Comparison of ENCODE assay signal across 25 cellular contexts in the genomic region with DNA sequence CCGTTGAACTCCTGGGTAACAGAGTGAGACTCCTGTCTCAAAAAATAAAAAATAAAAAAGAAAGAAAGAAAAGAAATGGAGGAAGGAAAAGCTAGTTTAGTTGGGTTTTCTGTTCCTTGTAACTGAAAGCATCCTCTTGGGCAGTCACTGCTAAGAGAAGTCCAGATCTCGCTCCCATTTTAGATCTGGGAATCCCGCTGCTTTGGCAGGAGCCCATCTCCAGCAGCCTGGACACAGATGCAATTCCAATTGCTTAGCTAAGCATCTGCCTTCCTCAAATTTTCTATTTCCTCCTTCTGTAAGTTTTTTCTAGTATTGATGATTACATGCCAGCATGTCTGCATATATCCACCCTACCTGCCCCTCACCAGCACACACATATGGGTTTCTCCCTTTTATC. TPM values are rescaled to one million over a fixed set of nuclear protein-coding genes. Genes with fewer than 3 reads are reported as not detected.
"Had no signal": no experiment of that assay in that cellular context is flagged by ENCODE, and none has a peak within 500 bp of the region (broad histone marks: within the 10 kb centered on the region; RNA-seq: fewer than 3 reads in every experiment).

No MANE protein-coding gene starts in this region.

- H3K27me3 Mint-ChIP-seq: activated B cell treated with CpG ODN at 0.5 μM for 24 hours had no signal

- DNase-seq: activated B cell treated with CpG ODN at 0.5 μM for 24 hours; activated CD4-positive, alpha-beta T cell treated with anti-CD3 and anti-CD28 coated beads for 1 hour; activated CD4-positive, alpha-beta T cell treated with anti-CD3 and anti-CD28 coated beads, Interleukin-2, amount 10 ng/mL, durations not matched to agents 24 days and 14 days; activated CD4-positive, alpha-beta T cell treated with anti-CD3 and anti-CD28 coated beads, Interleukin-2, amount 50 U/mL, for 48 hours; activated CD8-positive, alpha-beta memory T cell treated with anti-CD3 and anti-CD28 coated beads, Interleukin-2, amount 10 ng/mL, durations not matched to agents 7 days and 5 days; activated gamma-delta T cell; activated naive CD4-positive, alpha-beta T cell treated with anti-CD3 and anti-CD28 coated beads for 36 hours; activated T-cell treated with anti-CD3 and anti-CD28 coated beads, Interleukin-2, amount 50 U/mL, for 48 hours; amygdala; NCI-H1092; NCI-H1417; NCI-H1694; NCI-H2029; NCI-H345; NCI-H510A; NCI-H526 treated with DMSO at 0.1 percent for 48 hours; OCI-M1; RPMI8226; SIG-M5; T-helper 17 cell; T-helper 9 cell had no signal

- H3K36me3 Mint-ChIP-seq: activated CD8-positive, alpha-beta memory T cell treated with anti-CD3 and anti-CD28 coated beads, Interleukin-2, amount 10 ng/mL, durations not matched to agents 7 days and 5 days; activated naive CD8-positive, alpha-beta T cell had no signal

- H3K27ac Mint-ChIP-seq: activated B cell treated with CpG ODN at 0.5 μM for 24 hours; activated CD4-positive, alpha-beta T cell treated with anti-CD3 and anti-CD28 coated beads, Interleukin-2, amount 10 ng/mL, durations not matched to agents 24 days and 14 days; activated CD8-positive, alpha-beta memory T cell treated with anti-CD3 and anti-CD28 coated beads, Interleukin-2, amount 10 ng/mL, durations not matched to agents 7 days and 5 days; activated naive CD4-positive, alpha-beta T cell treated with anti-CD3 and anti-CD28 coated beads for 36 hours; activated naive CD8-positive, alpha-beta T cell; activated T-helper 17 cell treated with anti-CD3 and anti-CD28 coated beads, Interleukin-2, amount 50 U/mL, for 72 hours; T-helper 17 cell had no signal

- ATAC-seq: activated CD8-positive, alpha-beta memory T cell treated with anti-CD3 and anti-CD28 coated beads, Interleukin-2, amount 10 ng/mL, durations not matched to agents 7 days and 5 days; activated T-helper 17 cell treated with anti-CD3 and anti-CD28 coated beads, Interleukin-2, amount 50 U/mL, for 72 hours; Panc1; T-helper 17 cell had no signal

- H3K9me3 Mint-ChIP-seq: activated B cell treated with CpG ODN at 0.5 μM for 24 hours; activated CD4-positive, alpha-beta T cell treated with anti-CD3 and anti-CD28 coated beads, Interleukin-2, amount 10 ng/mL, durations not matched to agents 24 days and 14 days; activated naive CD4-positive, alpha-beta T cell treated with anti-CD3 and anti-CD28 coated beads for 36 hours; activated T-helper 17 cell treated with anti-CD3 and anti-CD28 coated beads, Interleukin-2, amount 50 U/mL, for 72 hours had no signal

- H3K4me3 Mint-ChIP-seq: activated B cell treated with CpG ODN at 0.5 μM for 24 hours; activated CD4-positive, alpha-beta T cell treated with anti-CD3 and anti-CD28 coated beads, Interleukin-2, amount 10 ng/mL, durations not matched to agents 24 days and 14 days; activated CD8-positive, alpha-beta memory T cell treated with anti-CD3 and anti-CD28 coated beads, Interleukin-2, amount 10 ng/mL, durations not matched to agents 7 days and 5 days; activated naive CD4-positive, alpha-beta T cell treated with anti-CD3 and anti-CD28 coated beads for 36 hours; activated naive CD8-positive, alpha-beta T cell; activated T-helper 17 cell treated with anti-CD3 and anti-CD28 coated beads, Interleukin-2, amount 50 U/mL, for 72 hours; T-helper 17 cell had no signal

- H3K4me1 Mint-ChIP-seq: activated B cell treated with CpG ODN at 0.5 μM for 24 hours; activated CD4-positive, alpha-beta T cell treated with anti-CD3 and anti-CD28 coated beads, Interleukin-2, amount 10 ng/mL, durations not matched to agents 24 days and 14 days; activated CD8-positive, alpha-beta memory T cell treated with anti-CD3 and anti-CD28 coated beads, Interleukin-2, amount 10 ng/mL, durations not matched to agents 7 days and 5 days; activated T-helper 17 cell treated with anti-CD3 and anti-CD28 coated beads, Interleukin-2, amount 50 U/mL, for 72 hours had no signal

- H3K9ac ChIP-seq: KMS-11 had no signal

- H3K27ac ChIP-seq: KMS-11 had no signal

- H3K4me2 ChIP-seq: KMS-11 had no signal

RNA-seq across cellular contexts. Expression of gene DENND2A, which starts 54.1 kb away (rescaled TPM):
- total RNA-seq: activated B cell treated with CpG ODN at 0.5 μM for 24 hours; activated CD4-positive, alpha-beta T cell treated with anti-CD3 and anti-CD28 coated beads, Interleukin-2, amount 10 ng/mL, durations not matched to agents 24 days and 14 days; activated naive CD4-positive, alpha-beta T cell treated with anti-CD3 and anti-CD28 coated beads for 36 hours; activated T-helper 17 cell treated with anti-CD3 and anti-CD28 coated beads, Interleukin-2, amount 50 U/mL, for 72 hours; T-helper 17 cell had no signal
